1 cellular context compared by ENCODE assay signal in genomic region chr4:147617173-147617840, GRCh38.
A peak's percentile ranks its signal among the peaks of the same experiment; 100 is the strongest.
TF ChIP-seq lines count a peak whose summit lies in the region.

TSS of gene TMEM184C (plus strand) at chr4:147617397. CDS start at chr4:147617957, 560 bp downstream.

TF ChIP-seq in K562, 482 proteins besides CTCF, POLR2A, EP300 and RAD21 (continued from another document):
- TF ChIP-seq BHLHE40 (IDR thresholded peaks at IDR 0.05; ENCODE audit: low read length) (peak; percentile 82), SNRNP70 (optimal IDR thresholded peaks at IDR 0.05; ENCODE audit: low read depth, low read length) (no peak), ELF1 (tag; IDR thresholded peaks at IDR 0.05) (peak; percentile 78), E2F4 (CRISPR knock-in tag; IDR thresholded peaks at IDR 0.05; ENCODE audit: low read depth) (no peak), EWSR1 (IDR thresholded peaks at IDR 0.05; ENCODE audit: borderline replicate concordance, low read depth, partially characterized antibody) (no peak), YY1 (IDR thresholded peaks at IDR 0.05; ENCODE audit: borderline replicate concordance in 1 of 3, control insufficient read depth in 1 of 3, extremely low read depth in 1 of 3, insufficient read depth in 3 of 3, insufficient read length in 1 of 3, insufficient replicate concordance in 2 of 3, low read depth in 1 of 3, low read length in 2 of 3) (peak in 1 of 3 experiments; percentile 47), SP2 (IDR thresholded peaks at IDR 0.05; ENCODE audit: extremely low read depth, low read depth, low read length, poor library complexity, severe bottlenecking) (peak; percentile 62), IRF9 (tag; IDR thresholded peaks at IDR 0.05) (no peak), HEY1 (CRISPR knock-in tag; IDR thresholded peaks at IDR 0.05; ENCODE audit: borderline replicate concordance) (no peak), FOXM1 (IDR thresholded peaks at IDR 0.05; ENCODE audit: low read depth) (no peak), FOXM1 (CRISPR knock-in tag; IDR thresholded peaks at IDR 0.05; ENCODE audit: low read depth) (no peak), ELF2 (CRISPR knock-in tag; IDR thresholded peaks at IDR 0.05) (no peak), DIDO1 (tag; IDR thresholded peaks at IDR 0.05; ENCODE audit: low read depth) (peak; percentile 87), EP400 (IDR thresholded peaks at IDR 0.05) (peak; percentile 62), EHMT2 (IDR thresholded peaks at IDR 0.05) (peak; percentile 65; the same call in 1 of the 2 replicates), ATF7 (IDR thresholded peaks at IDR 0.05) (peak; percentile 70), RB1 (IDR thresholded peaks at IDR 0.05; ENCODE audit: low read depth) (peak; percentile 37; the same call in 1 of the 2 replicates), ILF3 (IDR thresholded peaks at IDR 0.05; ENCODE audit: borderline replicate concordance) (no peak), RBM14 (IDR thresholded peaks at IDR 0.05; ENCODE audit: borderline replicate concordance, insufficient read depth, low read depth, low read length) (no peak), ZC3H11A (IDR thresholded peaks at IDR 0.05; ENCODE audit: low read depth, low read length) (no peak), SIN3A (IDR thresholded peaks at IDR 0.05; ENCODE audit: borderline replicate concordance in 2 of 2, control insufficient read depth in 1 of 2, low read depth in 2 of 2, low read length in 2 of 2) (peak in 1 of 2 experiments; percentile 52; a peak in 1 of 4 replicates), HNRNPL (IDR thresholded peaks at IDR 0.05; ENCODE audit: low read depth, low read length) (no peak), ZNF165 (CRISPR knock-in tag; IDR thresholded peaks at IDR 0.05; ENCODE audit: borderline replicate concordance) (no peak; the same call in 1 of the 2 replicates), ZNF239 (CRISPR knock-in tag; IDR thresholded peaks at IDR 0.05) (no peak), ZNF124 (CRISPR knock-in tag; IDR thresholded peaks at IDR 0.05) (no peak), ZBTB9 (CRISPR knock-in tag; IDR thresholded peaks at IDR 0.05) (no peak), TBP (optimal IDR thresholded peaks at IDR 0.05; ENCODE audit: low read depth, low read length) (peak; percentile 42), RBBP5 (IDR thresholded peaks at IDR 0.05; ENCODE audit: borderline replicate concordance, insufficient read depth, low read length, poor library complexity, severe bottlenecking) (peak; percentile 83), USF1 (CRISPR knock-in tag; IDR thresholded peaks at IDR 0.05) (peak; percentile 61), CEBPG (CRISPR knock-in tag; IDR thresholded peaks at IDR 0.05) (no peak; the same call in 1 of the 2 replicates), CEBPG (tag; conservative IDR thresholded peaks at IDR 0.05 in 1 of 2, IDR thresholded peaks at IDR 0.05 in 1 of 2) (peak in 1 of 2 experiments; percentile 54; a peak in 2 of 4 replicates), RFX7 (CRISPR knock-in tag; IDR thresholded peaks at IDR 0.05) (no peak), ETV5 (CRISPR knock-in tag; IDR thresholded peaks at IDR 0.05; ENCODE audit: low read depth) (peak; percentile 59; the same call in 1 of the 2 replicates)
